ENCODE assay signal across 2 cellular contexts in genomic region chr11:4748435-4748834, GRCh38.
TF ChIP-seq lines count a peak whose summit lies in the region.

No MANE protein-coding gene starts in this region.

TF ChIP-seq in IMR-90, 13 proteins besides CTCF, POLR2A, EP300 and RAD21:
- no peak for TF ChIP-seq NFE2L2 (IDR thresholded peaks at IDR 0.05; ENCODE audit: low read depth, low read length)
- TF ChIP-seq CEBPB (IDR thresholded peaks at IDR 0.05; ENCODE audit: low read depth, low read length), result peak; percentile 80
- no peak for TF ChIP-seq MAFK (IDR thresholded peaks at IDR 0.05; ENCODE audit: low read depth, low read length)
- no peak for TF ChIP-seq BHLHE40 (IDR thresholded peaks at IDR 0.05; ENCODE audit: low read depth, low read length)

TF ChIP-seq in H1, 55 proteins besides CTCF, POLR2A, EP300 and RAD21:
- TF ChIP-seq TCF12 (IDR thresholded peaks at IDR 0.05; ENCODE audit: low read depth, low read length) (no peak), YY1 (IDR thresholded peaks at IDR 0.05; ENCODE audit: low read depth, low read length) (no peak), CREB1 (IDR thresholded peaks at IDR 0.05) (no peak), SP4 (IDR thresholded peaks at IDR 0.05; ENCODE audit: low read length) (no peak), RBBP5 (IDR thresholded peaks at IDR 0.05; ENCODE audit: borderline replicate concordance, low read depth, low read length) (no peak), ATF3 (IDR thresholded peaks at IDR 0.05; ENCODE audit: insufficient read depth, low read depth, low read length) (no peak), ZNF274 (IDR thresholded peaks at IDR 0.05; ENCODE audit: borderline replicate concordance, extremely low read depth, low read length) (no peak), CEBPB (IDR thresholded peaks at IDR 0.05; ENCODE audit: low read depth, low read length) (0 out of 2 replicates have a peak, but pooled peaks have one; percentile 35), SP1 (IDR thresholded peaks at IDR 0.05; ENCODE audit: low read depth, low read length) (no peak)
